In the genomic region with DNA sequence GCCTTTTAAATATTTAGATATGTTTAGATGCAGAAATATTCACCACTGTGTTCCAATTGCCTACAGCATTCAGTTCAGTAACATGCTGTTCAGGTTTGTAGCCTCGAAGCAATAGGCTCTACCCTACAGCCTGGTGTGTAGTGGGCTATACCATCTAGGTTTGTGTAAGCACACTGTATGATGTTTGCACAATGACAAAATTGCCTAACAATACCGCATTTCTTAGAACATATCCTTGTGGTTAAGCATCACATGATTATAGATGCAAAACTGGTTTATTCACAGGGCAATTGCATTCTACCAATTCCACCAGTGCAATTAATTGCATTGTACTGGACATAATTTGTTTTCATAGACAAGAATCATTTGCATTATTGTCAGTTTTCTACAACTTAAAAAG, we compare ENCODE assay signal across 20 cellular contexts. TPM values are rescaled to one million over a fixed set of nuclear protein-coding genes. Genes with fewer than 3 reads are reported as not detected.
DNase-seq lines count a peak whose midpoint lies in the region; ATAC-seq and TF ChIP-seq lines count a peak whose summit lies in the region.
"Had no signal": no experiment of that assay in that cellular context is flagged by ENCODE, and none has a peak within 500 bp of the region (broad histone marks: within the 10 kb centered on the region; RNA-seq: fewer than 3 reads in every experiment).

No MANE protein-coding gene starts in this region.

- H4K20me1 ChIP-seq in mammary epithelial cell (ENCODE audit: insufficient read depth, low read length) (no peaks in the 10 kb centered on the region), H9 (ENCODE audit: control insufficient read depth, insufficient read depth, insufficient read length) (no peaks in the 10 kb centered on the region)

- no TSS peak for BruUV-seq in mammary epithelial cell (replicated peaks; lab: Mats Ljungman, UMichigan)

- H3K4me2 ChIP-seq in mammary epithelial cell (ENCODE audit: insufficient read depth, low read depth, low read length) (peak overlapping the region; percentile 0), H9 (ENCODE audit: insufficient read depth, insufficient read length, low read length) (no peak overlapping the region)

- H3K9me3 ChIP-seq in mammary epithelial cell (replicated peaks; ENCODE audit: insufficient read depth, low read length) (no peaks in the 10 kb centered on the region), lower lobe of right lung (no peaks in the 10 kb centered on the region), H9 (ENCODE audit: control insufficient read depth, low read depth, low read length) (no peaks in the 10 kb centered on the region)
- H3K9me3 ChIP-seq: gastrocnemius medialis had no signal

- H3K4me1 Mint-ChIP-seq in H9 = no peaks in the 10 kb centered on the region
- H3K4me1 Mint-ChIP-seq: activated B cell treated with CpG ODN at 0.5 μM for 24 hours; activated T-helper 17 cell treated with anti-CD3 and anti-CD28 coated beads, Interleukin-2, amount 50 U/mL, for 72 hours had no signal

- H3K9ac ChIP-seq in mammary epithelial cell (ENCODE audit: insufficient read depth, low read length) (no peak overlapping the region), H9 (ENCODE audit: extremely low read depth, insufficient read length, low read length) (no peak overlapping the region)

- H2AFZ ChIP-seq in mammary epithelial cell (ENCODE audit: low read depth, low read length) (no peak overlapping the region), H9 (ENCODE audit: low read length) (no peak overlapping the region)

- ATAC-seq in lower lobe of right lung = peak; percentile 54 to 72
- ATAC-seq in GM21367 (IDR thresholded peaks at IDR 0.05; ENCODE audit: unreplicated experiment) = no peak
- ATAC-seq in GM21526 (IDR thresholded peaks at IDR 0.05; ENCODE audit: low FRiP score, unreplicated experiment) = no peak
- ATAC-seq: activated T-helper 17 cell treated with anti-CD3 and anti-CD28 coated beads, Interleukin-2, amount 50 U/mL, for 72 hours; effector memory CD8-positive, alpha-beta T cell; gastrocnemius medialis had no signal

- H3K4me3 ChIP-seq in HL-60 (replicated peaks; ENCODE audit: insufficient read depth, low read length) (no peak overlapping the region), mammary epithelial cell (replicated peaks in 1 of 3; ENCODE audit: insufficient read depth in 1 of 3, low read depth in 2 of 3, low read length in 3 of 3) (no peak overlapping the region), lower lobe of right lung (no peak overlapping the region)
- H3K4me3 ChIP-seq: gastrocnemius medialis, left ventricle myocardium inferior had no signal

- peak; percentile 92 to 98 for DNase-seq in HL-60 (ENCODE audit: low read depth in 1 of 2, low spot score in 1 of 2)
- DNase-seq in NOMO-1 treated with dmso at 0.1 percent for 144 hours (lab: John Stamatoyannopoulos, UW; ENCODE audit: unreplicated experiment) = peak; percentile 50
- DNase-seq in mammary epithelial cell = peak; percentile 77
- DNase-seq in lower lobe of right lung = no peak
- DNase-seq in H9 = no peak
- DNase-seq in activated CD4-positive, alpha-beta T cell treated with anti-CD3 and anti-CD28 coated beads for 1 hour = no peak
- DNase-seq: activated B cell treated with CpG ODN at 0.5 μM for 24 hours; central memory CD4-positive, alpha-beta T cell; effector memory CD8-positive, alpha-beta T cell; gastrocnemius medialis; left ventricle myocardium inferior; NCI-H1092; NCI-H82; stimulated activated CD4-positive, alpha-beta T cell treated with anti-CD3 and anti-CD28 coated beads, Interleukin-4, amount 100 ng/mL, for 1 hour; T-helper 2 cell had no signal

- no peaks in the 10 kb centered on the region for H3K27me3 ChIP-seq in HL-60 (ENCODE audit: insufficient read depth, poor library complexity, severe bottlenecking)
- H3K27me3 ChIP-seq in mammary epithelial cell (ENCODE audit: insufficient read depth, low read length) = no peaks in the 10 kb centered on the region
- H3K27me3 ChIP-seq in lower lobe of right lung (ENCODE audit: low read depth) = no peaks in the 10 kb centered on the region
- no peaks in the 10 kb centered on the region for H3K27me3 ChIP-seq in H9 (ENCODE audit: insufficient read depth, low read length)
- H3K27me3 ChIP-seq: gastrocnemius medialis had no signal

- no peak overlapping the region for H2BK120ac ChIP-seq in H9 (ENCODE audit: low read depth, low read length, poor library complexity, severe bottlenecking)

- H4K8ac ChIP-seq in H9 (replicated peaks; ENCODE audit: insufficient read length, low read depth, low read length) = no peak overlapping the region

- H3K79me2 ChIP-seq in mammary epithelial cell (ENCODE audit: insufficient read depth, low read length) (no peaks in the 10 kb centered on the region), H9 (ENCODE audit: insufficient read depth, low read length) (no peaks in the 10 kb centered on the region)

- H3K36me3 Mint-ChIP-seq in H9 (ENCODE audit: insufficient read depth in 1 of 3, low read depth in 3 of 3) = no peaks in the 10 kb centered on the region; a peak in 1 of 7 replicates

- peaks cover 12% of the 10 kb centered on the region for H3K4me1 ChIP-seq in mammary epithelial cell (ENCODE audit: insufficient read depth, low read length)
- no peaks in the 10 kb centered on the region for H3K4me1 ChIP-seq in lower lobe of right lung
- H3K4me1 ChIP-seq in H9 (ENCODE audit: insufficient read depth, low read length) = no peaks in the 10 kb centered on the region
- H3K4me1 ChIP-seq: Caco-2, gastrocnemius medialis, left ventricle myocardium inferior had no signal

- H2AK5ac ChIP-seq in H9 (ENCODE audit: insufficient read length, low read length) = no peak overlapping the region

- H3K4me3 Mint-ChIP-seq in H9 = no peak overlapping the region
- H3K4me3 Mint-ChIP-seq: activated B cell treated with CpG ODN at 0.5 μM for 24 hours; activated T-helper 17 cell treated with anti-CD3 and anti-CD28 coated beads, Interleukin-2, amount 50 U/mL, for 72 hours; effector memory CD8-positive, alpha-beta T cell had no signal

- H3T11ph ChIP-seq in H9 (ENCODE audit: low read length) = no peak overlapping the region

- no peak overlapping the region for H3K56ac ChIP-seq in H9 (ENCODE audit: insufficient read length, low read depth, low read length)

- no peak overlapping the region for H4K91ac ChIP-seq in H9 (ENCODE audit: insufficient read length, low read depth, low read length)

- CTCF ChIA-PET in mammary epithelial cell (lab: Charles Lee; ENCODE audit: low non-redundant PET) = no interaction called here

- no peak overlapping the region for H4K5ac ChIP-seq in H9 (ENCODE audit: insufficient read length, low read depth, low read length)

- no peak overlapping the region for H3K14ac ChIP-seq in H9 (ENCODE audit: insufficient read depth, low read length)

- 0% methylated on average over 2 of the region's 2 CpGs for WGBS in mammary epithelial cell (ENCODE audit: low coverage, missing lambda C conversion rate)
- WGBS in H9 (ENCODE audit: extremely low coverage, insufficient read length, low lambda C conversion rate) = no CpG with 5 or more reads among the region's 2 CpGs

- dilution Hi-C loops in mammary epithelial cell (cut with HindIII; ENCODE audit: low sequenced_read_pairs) = no loop called here

- no peaks in the 10 kb centered on the region for H3K23me2 ChIP-seq in H9 (ENCODE audit: insufficient read length, low read depth, low read length, poor library complexity, severe bottlenecking)

- H3K23ac ChIP-seq in H9 (ENCODE audit: insufficient read length, low read depth, low read length) = no peak overlapping the region

- no peak overlapping the region for H2BK5ac ChIP-seq in H9 (ENCODE audit: insufficient read length, low read length)

- H3K27ac ChIP-seq in HL-60 (replicated peaks) (peak overlapping the region; percentile 71), mammary epithelial cell (ENCODE audit: insufficient read depth, low read depth, low read length) (no peak overlapping the region), lower lobe of right lung (no peak overlapping the region), H9 (ENCODE audit: insufficient read length, low read depth, low read length) (no peak overlapping the region)
- H3K27ac ChIP-seq: gastrocnemius medialis, left ventricle myocardium inferior had no signal

- H2BK12ac ChIP-seq in H9 (ENCODE audit: insufficient read length, low read depth, low read length) = no peak overlapping the region

- H3K79me1 ChIP-seq in H9 (ENCODE audit: insufficient read depth, low read depth, low read length, poor library complexity, severe bottlenecking) = no peaks in the 10 kb centered on the region

- H3K27ac Mint-ChIP-seq in H9 = no peak overlapping the region
- H3K27ac Mint-ChIP-seq: activated B cell treated with CpG ODN at 0.5 μM for 24 hours; activated T-helper 17 cell treated with anti-CD3 and anti-CD28 coated beads, Interleukin-2, amount 50 U/mL, for 72 hours; effector memory CD8-positive, alpha-beta T cell had no signal

- no peak overlapping the region for H3K18ac ChIP-seq in H9 (ENCODE audit: insufficient read length, low read depth, low read length)

- H2BK15ac ChIP-seq in H9 (ENCODE audit: low read depth, low read length) = no peak overlapping the region

- intact Hi-C loops in mammary epithelial cell (cut with micrococcal nuclease) = no loop called here
- intact Hi-C loops in lower lobe of right lung (cut with DNase I) = no loop called here

- peaks cover 1 to 10% of the 10 kb centered on the region in 2 experiments; a peak in 2 of 5 replicates for H3K9me3 Mint-ChIP-seq in H9
- H3K9me3 Mint-ChIP-seq: activated T-helper 17 cell treated with anti-CD3 and anti-CD28 coated beads, Interleukin-2, amount 50 U/mL, for 72 hours; effector memory CD8-positive, alpha-beta T cell had no signal

- H3K36me3 ChIP-seq in mammary epithelial cell (ENCODE audit: insufficient read depth, low read length) (no peaks in the 10 kb centered on the region), lower lobe of right lung (no peaks in the 10 kb centered on the region)
- H3K36me3 ChIP-seq: gastrocnemius medialis, left ventricle myocardium inferior had no signal

- in situ Hi-C loops in mammary epithelial cell (cut with MboI; ENCODE audit: low sequenced_read_pairs in 2 of 2) = no loop called here

- no peak for TF ChIP-seq CTCF in HL-60 (IDR thresholded peaks at IDR 0.05; ENCODE audit: insufficient read depth, low read length)
- TF ChIP-seq CTCF in mammary epithelial cell (conservative IDR thresholded peaks at IDR 0.05 in 1 of 2, IDR thresholded peaks at IDR 0.05 in 1 of 2; ENCODE audit: extremely low read depth in 1 of 2, insufficient read depth in 1 of 2, low read depth in 1 of 2, low read length in 2 of 2) = no peak
- no peak for TF ChIP-seq CTCF in lower lobe of right lung (IDR thresholded peaks at IDR 0.05)
- no peak for TF ChIP-seq CTCF in H9 (conservative IDR thresholded peaks at IDR 0.05)

- no peaks in the 10 kb centered on the region; the same call in 1 of the 2 replicates for H3K27me3 Mint-ChIP-seq in H9 (ENCODE audit: low read depth)

- no peak overlapping the region for H2BK20ac ChIP-seq in H9 (ENCODE audit: low read depth, low read length, poor library complexity, severe bottlenecking)

- H3K4ac ChIP-seq in H9 (ENCODE audit: low read depth, low read length) = no peak overlapping the region

RNA-seq across cellular contexts. Expression of gene SLC22A16, which starts 7.9 kb away (rescaled TPM):
- total RNA-seq in mammary epithelial cell = under 1 TPM in 1 of 2 donors, not detected in 1; under 0.01 TPM
- polyA plus RNA-seq in mammary epithelial cell = not detected
- polyA minus RNA-seq in mammary epithelial cell = not detected
- total RNA-seq in lower lobe of right lung = 0.80 TPM
- total RNA-seq in H9 (2021) = not detected in 2 replicates
- total RNA-seq: activated B cell treated with CpG ODN at 0.5 μM for 24 hours; activated T-helper 17 cell treated with anti-CD3 and anti-CD28 coated beads, Interleukin-2, amount 50 U/mL, for 72 hours; Caco-2; gastrocnemius medialis; left ventricle myocardium inferior; osteocyte had no signal

Comparison
In these comparisons a context has a peak if more than half of its experiments do, and no peak if none do; other contexts are left out.
1. DNase-seq: peak in HL-60 (2 of 2), NOMO-1 treated with dmso at 0.1 percent for 144 hours (single experiment) and mammary epithelial cell (single experiment); none in lower lobe of right lung (single experiment), H9 (single experiment) and activated CD4-positive, alpha-beta T cell treated with anti-CD3 and anti-CD28 coated beads for 1 hour (single experiment).
2. ATAC-seq: peak in lower lobe of right lung (2 of 2); none in GM21367 (single experiment) and GM21526 (single experiment).